Comparison of ENCODE assay signal across 13 cellular contexts in genomic region chr7:47568569-47568968, GRCh38. TPM values are rescaled to one million over a fixed set of nuclear protein-coding genes. Genes with fewer than 3 reads are reported as not detected.
DNase-seq lines count a peak whose midpoint lies in the region; ATAC-seq and TF ChIP-seq lines count a peak whose summit lies in the region.
"Had no signal": no experiment of that assay in that cellular context is flagged by ENCODE, and none has a peak within 500 bp of the region (broad histone marks: within the 10 kb centered on the region; RNA-seq: fewer than 3 reads in every experiment).

No MANE protein-coding gene starts in this region.

- no peaks in the 10 kb centered on the region for H3K27me3 Mint-ChIP-seq in Caco-2 (ENCODE audit: insufficient read depth, unreplicated experiment)

- H3K27ac Mint-ChIP-seq in Caco-2 (ENCODE audit: unreplicated experiment), result peak overlapping the region; percentile 57

- H3K9me3 Mint-ChIP-seq in Caco-2 (ENCODE audit: unreplicated experiment), result no peaks in the 10 kb centered on the region

- intact Hi-C loops in Caco-2 (cut with micrococcal nuclease; ENCODE audit: unreplicated experiment) (no loop called here), Panc1 (cut with micrococcal nuclease; ENCODE audit: unreplicated experiment) (no loop called here)

- DNase-seq in Caco-2 (no peak), Panc1 (ENCODE audit: low read depth, low spot score) (no peak), globus pallidus (ENCODE audit: low spot score) (peak; percentile 80), pons (ENCODE audit: low spot score) (peak; percentile 82), HK-2 (ENCODE audit: unreplicated experiment) (no peak), GM10266 (ENCODE audit: extremely low spot score) (no peak), cortex of kidney (lab: John Stamatoyannopoulos, UW) (no peak)
- DNase-seq in activated effector memory CD4-positive, alpha-beta T cell treated with anti-CD3 and anti-CD28 coated beads, Interleukin-2, amount 50 U/mL, for 16 hours, result no peak
- DNase-seq: COR-L47, H7, NCI-H2029 treated with DMSO at 0.1 percent for 48 hours, sigmoid colon, T1000 had no signal

- no peaks in the 10 kb centered on the region for H3K9me3 ChIP-seq in Caco-2
- no peaks in the 10 kb centered on the region for H3K9me3 ChIP-seq in Panc1 (ENCODE audit: control insufficient read depth, insufficient read depth, low read depth, low read length)
- H3K9me3 ChIP-seq: sigmoid colon had no signal

- no peak for ATAC-seq in Panc1

- no peaks in the 10 kb centered on the region for H3K27me3 ChIP-seq in Caco-2 (replicated peaks; ENCODE audit: control insufficient read depth, insufficient read depth, low read length)
- no peaks in the 10 kb centered on the region for H3K27me3 ChIP-seq in Panc1 (ENCODE audit: control insufficient read depth, insufficient read depth, low read length)
- H3K27me3 ChIP-seq: sigmoid colon had no signal

- no peak overlapping the region for H3K4me3 Mint-ChIP-seq in Caco-2 (ENCODE audit: unreplicated experiment)

- H3K27ac ChIP-seq in Panc1 (ENCODE audit: low read length), result peak overlapping the region; percentile 100

- POLR2A ChIA-PET in Caco-2 (lab: Charles Lee), result no interaction called here
- POLR2A ChIA-PET in Panc1 (lab: Charles Lee), result interaction anchor here (0.6 kb wide), 1 partner anchor 65 kb away, joined by 11 read pairs; no protein-coding TSS in a partner anchor

- peaks cover 48% of the 10 kb centered on the region for H3K4me1 Mint-ChIP-seq in Caco-2 (ENCODE audit: low read depth, unreplicated experiment)

- TF ChIP-seq CTCF in Caco-2 (IDR thresholded peaks at IDR 0.05; ENCODE audit: insufficient read depth in 1 of 2, low read depth in 1 of 2, low read length in 1 of 2, severe bottlenecking in 1 of 2, unreplicated experiment in 1 of 2) (no peak), Panc1 (IDR thresholded peaks at IDR 0.05) (no peak), GM10266 (IDR thresholded peaks at IDR 0.05; ENCODE audit: control insufficient read depth, insufficient read depth, low read depth, missing control alignments) (no peak)

- BruUV-seq in Caco-2 (replicated peaks; lab: Mats Ljungman, UMichigan), result no TSS peak
- no TSS peak for BruUV-seq in Panc1 (replicated peaks; lab: Mats Ljungman, UMichigan)

- CTCF ChIA-PET in Caco-2 (lab: Charles Lee) (no interaction called here), Panc1 (lab: Charles Lee) (no interaction called here)

- in situ Hi-C loops in Panc1 (cut with HindIII; ENCODE audit: low pct_unique_long_range_greater_than_20kb, low sequenced_read_pairs), result no loop called here

- no peak overlapping the region for H3K4me3 ChIP-seq in Caco-2 (ENCODE audit: low read depth, low read length)
- no peak overlapping the region for H3K4me3 ChIP-seq in Panc1 (ENCODE audit: low read depth in 2 of 2, low read length in 2 of 2)
- H3K4me3 ChIP-seq: sigmoid colon had no signal

- H3K4me1 ChIP-seq in Caco-2 (peaks cover 56% of the 10 kb centered on the region), Panc1 (ENCODE audit: control insufficient read depth, insufficient read depth, low read length) (peaks cover 91% of the 10 kb centered on the region)

- H3K36me3 Mint-ChIP-seq in Caco-2 (ENCODE audit: insufficient read depth, unreplicated experiment), result peaks cover 97% of the 10 kb centered on the region

- H3K36me3 ChIP-seq in Caco-2 (ENCODE audit: control insufficient read depth, insufficient read depth, low read length) (peaks cover 4% of the 10 kb centered on the region), Panc1 (ENCODE audit: control insufficient read depth, insufficient read depth, low read length) (0 out of 2 replicates have a peak, but pooled peaks cover 7% of the 10 kb centered on the region)
- H3K36me3 ChIP-seq: sigmoid colon had no signal

RNA-seq across cellular contexts. Expression of gene TNS3, which starts 13.3 kb away (rescaled TPM):
- total RNA-seq in Caco-2 (2022), result 252 and 263 TPM in 2 replicates
- 533 TPM for total RNA-seq in Panc1 (2021; ENCODE audit: unreplicated experiment)
- polyA plus RNA-seq in Panc1 (2012; ENCODE audit: insufficient read length), result 322 TPM

Comparison
In these comparisons a context has a peak if more than half of its experiments do, and no peak if none do; other contexts are left out.
1. DNase-seq: peak in globus pallidus (single experiment) and pons (single experiment); none in Caco-2 (0 of 2), Panc1 (single experiment), HK-2 (single experiment), GM10266 (single experiment), cortex of kidney (single experiment) and activated effector memory CD4-positive, alpha-beta T cell treated with anti-CD3 and anti-CD28 coated beads, Interleukin-2, amount 50 U/mL, for 16 hours (single experiment).